ENCODE assay signal across 25 cellular contexts in genomic region chr10:126256864-126257263, GRCh38.
A peak's percentile ranks its signal among the peaks of the same experiment; 100 is the strongest.
DNase-seq lines count a peak whose midpoint lies in the region; TF ChIP-seq lines count a peak whose summit lies in the region.
"Had no signal": no experiment of that assay in that cellular context is flagged by ENCODE, and none has a peak within 500 bp of the region (broad histone marks: within the 10 kb centered on the region; RNA-seq: fewer than 3 reads in every experiment).

No MANE protein-coding gene starts in this region.

- H4K91ac ChIP-seq in H9 (ENCODE audit: insufficient read length, low read depth, low read length) = no peak overlapping the region

- WGBS in H9 (ENCODE audit: extremely low coverage, insufficient read length, low lambda C conversion rate) = no CpG with 5 or more reads among the region's 1 CpG

- no peak overlapping the region for H2AFZ ChIP-seq in H9 (ENCODE audit: low read length)

- H3K23ac ChIP-seq in H9 (ENCODE audit: insufficient read length, low read depth, low read length) = no peak overlapping the region

- H3K27me3 ChIP-seq in H9 (ENCODE audit: insufficient read depth, low read length) = no peaks in the 10 kb centered on the region
- H3K27me3 ChIP-seq: gastrocnemius medialis, upper lobe of left lung had no signal

- H3K27me3 Mint-ChIP-seq in H9 (ENCODE audit: low read depth) (no peaks in the 10 kb centered on the region; the same call in none of the 2 replicates), endothelial cell (ENCODE audit: unreplicated experiment) (peaks cover 2% of the 10 kb centered on the region), osteocyte (ENCODE audit: unreplicated experiment) (no peaks in the 10 kb centered on the region)
- H3K27me3 Mint-ChIP-seq: activated naive CD4-positive, alpha-beta T cell treated with anti-CD3 and anti-CD28 coated beads, Interleukin-2, amount 10 ng/mL, durations not matched to agents 7 days and 5 days; CD4-positive, alpha-beta T cell had no signal

- TF ChIP-seq CTCF in H9 (conservative IDR thresholded peaks at IDR 0.05) = peak; percentile 55
- TF ChIP-seq CTCF in endothelial cell (IDR thresholded peaks at IDR 0.05; ENCODE audit: unreplicated experiment) = no peak
- peak; percentile 7 for TF ChIP-seq CTCF in osteocyte (IDR thresholded peaks at IDR 0.05)

- H4K20me1 ChIP-seq in H9 (ENCODE audit: control insufficient read depth, insufficient read depth, insufficient read length) = no peaks in the 10 kb centered on the region

- no peak overlapping the region for H3K9ac ChIP-seq in H9 (ENCODE audit: extremely low read depth, insufficient read length, low read length)

- H3K9me3 Mint-ChIP-seq in H9 (peaks cover 2 to 3% of the 10 kb centered on the region in 2 experiments; a peak in 3 of 5 replicates), endothelial cell (ENCODE audit: unreplicated experiment) (no peaks in the 10 kb centered on the region), osteocyte (ENCODE audit: unreplicated experiment) (no peaks in the 10 kb centered on the region)
- H3K9me3 Mint-ChIP-seq: CD4-positive, alpha-beta T cell had no signal

- no peak overlapping the region for H3K4me3 Mint-ChIP-seq in H9
- H3K4me3 Mint-ChIP-seq in endothelial cell (ENCODE audit: unreplicated experiment) = no peak overlapping the region
- H3K4me3 Mint-ChIP-seq in osteocyte (ENCODE audit: unreplicated experiment) = no peak overlapping the region
- H3K4me3 Mint-ChIP-seq: activated naive CD4-positive, alpha-beta T cell treated with anti-CD3 and anti-CD28 coated beads, Interleukin-2, amount 10 ng/mL, durations not matched to agents 7 days and 5 days; CD4-positive, alpha-beta T cell; neural crest cell; T-helper 2 cell treated with Interferon-gamma antibody and Interleukin-4, amounts not matched to agents 5 μg/mL and 100 μg/mL, for 36 hours had no signal

- H3K4me1 Mint-ChIP-seq in H9 (peaks cover 5 to 16% of the 10 kb centered on the region in 2 experiments), endothelial cell (ENCODE audit: unreplicated experiment) (peaks cover 3% of the 10 kb centered on the region), osteocyte (ENCODE audit: unreplicated experiment) (peaks cover 27% of the 10 kb centered on the region)
- H3K4me1 Mint-ChIP-seq: activated naive CD4-positive, alpha-beta T cell treated with anti-CD3 and anti-CD28 coated beads, Interleukin-2, amount 10 ng/mL, durations not matched to agents 7 days and 5 days had no signal

- no peak overlapping the region for H4K8ac ChIP-seq in H9 (replicated peaks; ENCODE audit: insufficient read length, low read depth, low read length)

- H3K4me1 ChIP-seq in H9 (ENCODE audit: insufficient read depth, low read length) = no peaks in the 10 kb centered on the region
- H3K4me1 ChIP-seq: gastrocnemius medialis, lower lobe of right lung, upper lobe of left lung had no signal

- H3K27ac Mint-ChIP-seq in H9 = no peak overlapping the region; a peak in 1 of 7 replicates
- no peak overlapping the region for H3K27ac Mint-ChIP-seq in endothelial cell (ENCODE audit: unreplicated experiment)
- H3K27ac Mint-ChIP-seq in osteocyte (ENCODE audit: unreplicated experiment) = no peak overlapping the region
- H3K27ac Mint-ChIP-seq: activated naive CD4-positive, alpha-beta T cell treated with anti-CD3 and anti-CD28 coated beads, Interleukin-2, amount 10 ng/mL, durations not matched to agents 7 days and 5 days; CD4-positive, alpha-beta T cell; T-helper 2 cell treated with Interferon-gamma antibody and Interleukin-4, amounts not matched to agents 5 μg/mL and 100 μg/mL, for 36 hours had no signal

- no peak overlapping the region for H4K5ac ChIP-seq in H9 (ENCODE audit: insufficient read length, low read depth, low read length)

- H3K56ac ChIP-seq in H9 (ENCODE audit: insufficient read length, low read depth, low read length) = no peak overlapping the region

- H3K79me1 ChIP-seq in H9 (ENCODE audit: insufficient read depth, low read depth, low read length, poor library complexity, severe bottlenecking) = no peaks in the 10 kb centered on the region

- no peak overlapping the region for H3K14ac ChIP-seq in H9 (ENCODE audit: insufficient read depth, low read length)

- no peak overlapping the region for H3K4me2 ChIP-seq in H9 (ENCODE audit: insufficient read depth, insufficient read length, low read length)

- no peak overlapping the region for H3K4ac ChIP-seq in H9 (ENCODE audit: low read depth, low read length)

- H3K9me3 ChIP-seq in H9 (ENCODE audit: control insufficient read depth, low read depth, low read length) = no peaks in the 10 kb centered on the region
- H3K9me3 ChIP-seq: gastrocnemius medialis, lower lobe of right lung, mucosa of descending colon, prostate gland, upper lobe of left lung had no signal

- H3T11ph ChIP-seq in H9 (ENCODE audit: low read length) = no peak overlapping the region

- no peaks in the 10 kb centered on the region for H3K79me2 ChIP-seq in H9 (ENCODE audit: insufficient read depth, low read length)

- no peak overlapping the region for H2BK20ac ChIP-seq in H9 (ENCODE audit: low read depth, low read length, poor library complexity, severe bottlenecking)

- no peak overlapping the region for H2BK5ac ChIP-seq in H9 (ENCODE audit: insufficient read length, low read length)

- DNase-seq in H9 = no peak
- peak; percentile 5 for DNase-seq in NCI-H748 treated with DMSO at 0.1 percent for 48 hours (lab: John Stamatoyannopoulos, UW)
- peak; percentile 31 for DNase-seq in endothelial cell (ENCODE audit: low spot score)
- DNase-seq in osteocyte (ENCODE audit: extremely low spot score, unreplicated experiment) = no peak
- no peak for DNase-seq in GM19238 (ENCODE audit: insufficient read length, low spot score)
- no peak for DNase-seq in SK-N-DZ (ENCODE audit: low spot score)
- DNase-seq in anterior cingulate cortex (lab: John Stamatoyannopoulos, UW) = no peak
- no peak for DNase-seq in posterior vena cava (ENCODE audit: low spot score)
- DNase-seq: activated naive CD4-positive, alpha-beta T cell treated with anti-CD3 and anti-CD28 coated beads, Interleukin-2, amount 10 ng/mL, durations not matched to agents 7 days and 5 days; amniotic stem cell; CD4-positive, alpha-beta T cell; cerebellar nuclear complex; gastrocnemius medialis; hypothalamus; islet precursor cell; KG1; lower lobe of right lung; mucosa of descending colon; NCI-H1694; NCI-H2171; NCI-H524 treated with DMSO at 0.1 percent for 48 hours; upper lobe of left lung had no signal

- H3K18ac ChIP-seq in H9 (ENCODE audit: insufficient read length, low read depth, low read length) = no peak overlapping the region

- H2BK120ac ChIP-seq in H9 (ENCODE audit: low read depth, low read length, poor library complexity, severe bottlenecking) = no peak overlapping the region

- no peak overlapping the region for H2BK15ac ChIP-seq in H9 (ENCODE audit: low read depth, low read length)

- no peak overlapping the region for H2AK5ac ChIP-seq in H9 (ENCODE audit: insufficient read length, low read length)

- H3K23me2 ChIP-seq in H9 (ENCODE audit: insufficient read length, low read depth, low read length, poor library complexity, severe bottlenecking) = no peaks in the 10 kb centered on the region

- no peak overlapping the region for H3K27ac ChIP-seq in H9 (ENCODE audit: insufficient read length, low read depth, low read length)
- H3K27ac ChIP-seq: gastrocnemius medialis, lower lobe of right lung, prostate gland, upper lobe of left lung had no signal

- H2BK12ac ChIP-seq in H9 (ENCODE audit: insufficient read length, low read depth, low read length) = no peak overlapping the region

- intact Hi-C loops in posterior vena cava (cut with DNase I) = no loop called here

- H3K36me3 Mint-ChIP-seq in H9 (ENCODE audit: insufficient read depth in 1 of 3, low read depth in 3 of 3) (peaks cover 0 to 3% (median 3%) of the 10 kb centered on the region in 3 experiments; a peak in 4 of 7 replicates), endothelial cell (ENCODE audit: low read depth, unreplicated experiment) (no peaks in the 10 kb centered on the region), osteocyte (ENCODE audit: unreplicated experiment) (peaks cover 4% of the 10 kb centered on the region)
- H3K36me3 Mint-ChIP-seq: activated naive CD4-positive, alpha-beta T cell treated with anti-CD3 and anti-CD28 coated beads, Interleukin-2, amount 10 ng/mL, durations not matched to agents 7 days and 5 days had no signal

Comparison
In these comparisons a context has a peak if more than half of its experiments do, and no peak if none do; other contexts are left out.
1. DNase-seq: peak in NCI-H748 treated with DMSO at 0.1 percent for 48 hours (single experiment) and endothelial cell (single experiment); none in H9 (single experiment), osteocyte (single experiment), GM19238 (single experiment), SK-N-DZ (single experiment), anterior cingulate cortex (0 of 58) and posterior vena cava (single experiment).